In the genomic region with DNA sequence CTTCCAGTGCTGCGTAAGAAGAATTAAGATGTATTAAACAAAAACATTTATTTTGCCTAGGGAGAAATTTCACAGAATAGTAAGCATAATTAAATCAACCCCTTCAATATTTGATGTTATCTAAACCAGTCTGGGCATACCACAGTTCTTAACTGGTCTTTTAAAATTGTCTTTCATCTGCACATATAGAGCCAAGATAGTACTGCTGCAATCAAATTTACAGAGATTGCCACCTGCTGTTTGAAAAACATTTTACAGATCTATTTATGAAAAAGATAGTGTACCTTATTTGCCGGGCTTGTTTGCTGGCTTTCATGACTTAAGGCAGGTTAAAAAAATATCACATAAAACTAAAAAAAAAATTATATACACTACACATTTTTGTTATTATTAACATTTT, we compare ENCODE assay signal across 10 cellular contexts.
DNase-seq lines count a peak whose midpoint lies in the region.
"Had no signal": no experiment of that assay in that cellular context is flagged by ENCODE, and none has a peak within 500 bp of the region (broad histone marks: within the 10 kb centered on the region; RNA-seq: fewer than 3 reads in every experiment).

No MANE protein-coding gene starts in this region.

- no peaks in the 10 kb centered on the region for H3K9me3 ChIP-seq in GM23248 (ENCODE audit: low read depth)
- H3K9me3 ChIP-seq: mucosa of descending colon had no signal

- H3K4me3 ChIP-seq in GM23248 = no peak overlapping the region
- H3K4me3 ChIP-seq: mucosa of descending colon had no signal

- H3K9me3 Mint-ChIP-seq in activated naive CD4-positive, alpha-beta T cell treated with anti-CD3 and anti-CD28 coated beads, Interleukin-2, amount 10 ng/mL, durations not matched to agents 7 days and 5 days = no peaks in the 10 kb centered on the region

- DNase-seq in COLO829 (ENCODE audit: low spot score) (peak; percentile 14), GM23248 (peak; percentile 14), RPMI8226 (peak; percentile 11), glomerular visceral epithelial cell (ENCODE audit: extremely low spot score) (peak; percentile 23)
- no peak for DNase-seq in stimulated activated CD4-positive, alpha-beta T cell treated with anti-CD3 and anti-CD28 coated beads, Interleukin-4, amount 100 ng/mL, for 24 hours
- no peak for DNase-seq in stimulated activated CD4-positive, alpha-beta T cell treated with anti-CD3 and anti-CD28 coated beads, Interleukin-1b, Interleukin-23, amount 100 ng/mL, for 48 hours
- DNase-seq in activated naive CD4-positive, alpha-beta T cell treated with anti-CD3 and anti-CD28 coated beads, Interleukin-2, amount 10 ng/mL, durations not matched to agents 7 days and 5 days = no peak
- DNase-seq in stimulated activated CD4-positive, alpha-beta T cell treated with anti-CD3 and anti-CD28 coated beads, Interleukin-15, amount 100 ng/mL, for 24 hours = no peak
- DNase-seq: mucosa of descending colon had no signal

- H3K27me3 Mint-ChIP-seq in activated naive CD4-positive, alpha-beta T cell treated with anti-CD3 and anti-CD28 coated beads, Interleukin-2, amount 10 ng/mL, durations not matched to agents 7 days and 5 days = no peaks in the 10 kb centered on the region

- no peak overlapping the region for H2AFZ ChIP-seq in GM23248

- H3K4me1 ChIP-seq in GM23248 (ENCODE audit: insufficient read depth) = no peaks in the 10 kb centered on the region

- no peaks in the 10 kb centered on the region for H3K9me2 ChIP-seq in GM23248 (ENCODE audit: insufficient read depth)

- H3F3A ChIP-seq in GM23248 (ENCODE audit: insufficient read depth) = no peaks in the 10 kb centered on the region

- H3K4me1 Mint-ChIP-seq in activated naive CD4-positive, alpha-beta T cell treated with anti-CD3 and anti-CD28 coated beads, Interleukin-2, amount 10 ng/mL, durations not matched to agents 7 days and 5 days = no peaks in the 10 kb centered on the region

- H3K9ac ChIP-seq in GM23248 = no peak overlapping the region

- 33 to 39% methylated on average over 2 of the region's 2 CpGs for WGBS in GM23248 (ENCODE audit: low coverage in 1 of 2, low lambda C conversion rate in 2 of 2, missing lambda C conversion rate in 2 of 2), 2 experiments

- H3K27me3 ChIP-seq in GM23248 (replicated peaks; ENCODE audit: insufficient read depth) = no peaks in the 10 kb centered on the region

- H3K27ac ChIP-seq in GM23248 = no peak overlapping the region
- H3K27ac ChIP-seq: epithelial cell of prostate had no signal

- H4K20me1 ChIP-seq in GM23248 (ENCODE audit: insufficient read depth) = no peaks in the 10 kb centered on the region

- no peaks in the 10 kb centered on the region for H3K79me2 ChIP-seq in GM23248 (ENCODE audit: insufficient read depth)

- no peaks in the 10 kb centered on the region for H3K36me3 Mint-ChIP-seq in activated naive CD4-positive, alpha-beta T cell treated with anti-CD3 and anti-CD28 coated beads, Interleukin-2, amount 10 ng/mL, durations not matched to agents 7 days and 5 days

- in situ Hi-C loops in GM23248 (cut with MboI) = no loop called here

- no peak overlapping the region for H3K4me3 Mint-ChIP-seq in activated naive CD4-positive, alpha-beta T cell treated with anti-CD3 and anti-CD28 coated beads, Interleukin-2, amount 10 ng/mL, durations not matched to agents 7 days and 5 days

- H3K4me2 ChIP-seq in GM23248 (ENCODE audit: unreplicated experiment) = no peak overlapping the region

- CTCF ChIA-PET in activated naive CD4-positive, alpha-beta T cell treated with anti-CD3 and anti-CD28 coated beads, Interleukin-2, amount 10 ng/mL, durations not matched to agents 7 days and 5 days (lab: Charles Lee) = no interaction called here

- H3K27ac Mint-ChIP-seq in activated naive CD4-positive, alpha-beta T cell treated with anti-CD3 and anti-CD28 coated beads, Interleukin-2, amount 10 ng/mL, durations not matched to agents 7 days and 5 days = no peak overlapping the region

- H3K36me3 ChIP-seq in GM23248 (ENCODE audit: low read depth) = no peaks in the 10 kb centered on the region

Comparison
In these comparisons a context has a peak if more than half of its experiments do, and no peak if none do; other contexts are left out.
1. DNase-seq: peak in COLO829 (single experiment), GM23248 (single experiment), RPMI8226 (single experiment) and glomerular visceral epithelial cell (single experiment); none in stimulated activated CD4-positive, alpha-beta T cell treated with anti-CD3 and anti-CD28 coated beads, Interleukin-4, amount 100 ng/mL, for 24 hours (single experiment), stimulated activated CD4-positive, alpha-beta T cell treated with anti-CD3 and anti-CD28 coated beads, Interleukin-1b, Interleukin-23, amount 100 ng/mL, for 48 hours (single experiment), activated naive CD4-positive, alpha-beta T cell treated with anti-CD3 and anti-CD28 coated beads, Interleukin-2, amount 10 ng/mL, durations not matched to agents 7 days and 5 days (single experiment) and stimulated activated CD4-positive, alpha-beta T cell treated with anti-CD3 and anti-CD28 coated beads, Interleukin-15, amount 100 ng/mL, for 24 hours (single experiment).